In the genomic region with DNA sequence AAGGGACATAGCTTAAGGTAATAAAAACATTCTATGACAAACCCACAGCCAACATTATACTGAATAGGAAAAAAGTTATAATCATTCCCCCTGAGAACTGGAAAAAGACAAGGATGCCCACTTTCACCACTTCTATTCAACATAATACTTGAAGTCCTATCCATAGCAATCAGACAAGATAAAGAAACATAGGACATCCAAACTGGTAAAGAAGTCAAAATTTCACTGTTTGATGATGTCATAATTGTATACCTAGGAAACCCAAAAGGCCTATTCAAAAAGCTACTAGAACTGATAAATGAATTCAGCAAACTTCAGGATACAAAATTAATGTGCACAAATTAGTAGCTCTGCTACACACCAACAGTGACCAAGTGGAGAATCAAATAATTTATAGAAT, we compare ENCODE assay signal across 1 cellular context.
TF ChIP-seq lines count a peak whose summit lies in the region.

No MANE protein-coding gene starts in this region.

TF ChIP-seq in HepG2, 621 proteins besides CTCF, POLR2A, EP300 and RAD21 (continued from another document):
- TF ChIP-seq ATF7 (IDR thresholded peaks at IDR 0.05) = peak; percentile 91
- no peak for TF ChIP-seq ATF7 (CRISPR knock-in tag; IDR thresholded peaks at IDR 0.05)
- TF ChIP-seq HDAC6 (IDR thresholded peaks at IDR 0.05; ENCODE audit: low read depth, low read length) = no peak
